Comparison of ENCODE assay signal across 1 cellular context in the genomic region with DNA sequence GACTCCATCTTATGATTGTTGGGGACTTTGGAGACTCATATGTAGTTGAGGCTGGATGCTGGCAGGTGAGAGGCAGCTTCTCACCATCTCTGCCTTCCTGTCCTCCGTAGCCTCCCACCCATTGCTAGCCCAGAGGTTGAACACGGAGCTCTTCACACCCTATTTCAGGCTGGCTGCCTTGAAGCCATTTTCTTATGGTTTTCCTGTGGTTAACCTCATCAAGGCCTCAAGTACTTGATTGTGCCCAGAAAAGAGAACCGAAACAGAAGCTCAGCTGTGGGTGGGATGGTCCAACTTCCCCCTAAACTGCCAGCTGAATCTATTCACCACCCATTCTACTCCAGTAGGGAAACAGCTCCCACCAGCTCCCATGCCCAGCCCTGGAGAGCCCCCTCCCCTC.
TF ChIP-seq lines count a peak whose summit lies in the region.

No MANE protein-coding gene starts in this region.

TF ChIP-seq in GM12878, 131 proteins besides CTCF, POLR2A, EP300 and RAD21 (continued from another document and continues in another):
- TF ChIP-seq, protein P1, sequence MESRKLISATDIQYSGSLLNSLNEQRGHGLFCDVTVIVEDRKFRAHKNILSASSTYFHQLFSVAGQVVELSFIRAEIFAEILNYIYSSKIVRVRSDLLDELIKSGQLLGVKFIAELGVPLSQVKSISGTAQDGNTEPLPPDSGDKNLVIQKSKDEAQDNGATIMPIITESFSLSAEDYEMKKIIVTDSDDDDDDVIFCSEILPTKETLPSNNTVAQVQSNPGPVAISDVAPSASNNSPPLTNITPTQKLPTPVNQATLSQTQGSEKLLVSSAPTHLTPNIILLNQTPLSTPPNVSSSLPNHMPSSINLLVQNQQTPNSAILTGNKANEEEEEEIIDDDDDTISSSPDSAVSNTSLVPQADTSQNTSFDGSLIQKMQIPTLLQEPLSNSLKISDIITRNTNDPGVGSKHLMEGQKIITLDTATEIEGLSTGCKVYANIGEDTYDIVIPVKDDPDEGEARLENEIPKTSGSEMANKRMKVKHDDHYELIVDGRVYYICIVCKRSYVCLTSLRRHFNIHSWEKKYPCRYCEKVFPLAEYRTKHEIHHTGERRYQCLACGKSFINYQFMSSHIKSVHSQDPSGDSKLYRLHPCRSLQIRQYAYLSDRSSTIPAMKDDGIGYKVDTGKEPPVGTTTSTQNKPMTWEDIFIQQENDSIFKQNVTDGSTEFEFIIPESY (IDR thresholded peaks at IDR 0.05), result no peak
- TF ChIP-seq ZSCAN29 (IDR thresholded peaks at IDR 0.05) (no peak), POLR2AphosphoS2 (IDR thresholded peaks at IDR 0.05; ENCODE audit: low read depth, low read length) (no peak), TCF3 (IDR thresholded peaks at IDR 0.05; ENCODE audit: borderline replicate concordance, insufficient read depth, low read depth, low read length) (peak; percentile 93), SPI1 (IDR thresholded peaks at IDR 0.05; ENCODE audit: borderline replicate concordance, insufficient read depth, low read depth, low read length) (peak; percentile 96), HDAC6 (IDR thresholded peaks at IDR 0.05; ENCODE audit: unreplicated experiment) (no peak), IKZF1 (conservative IDR thresholded peaks at IDR 0.05) (peak; percentile 88), MEF2B (IDR thresholded peaks at IDR 0.05; ENCODE audit: partially characterized antibody, poor library complexity, severe bottlenecking) (peak; percentile 90), CBX5 (IDR thresholded peaks at IDR 0.05; ENCODE audit: low read depth) (peak; percentile 87; the same call in 1 of the 2 replicates), PAX5 (IDR thresholded peaks at IDR 0.05; ENCODE audit: borderline replicate concordance, low read depth, low read length) (peak; percentile 99), ASH2L (IDR thresholded peaks at IDR 0.05; ENCODE audit: borderline replicate concordance, low read depth) (no peak), SUZ12 (IDR thresholded peaks at IDR 0.05; ENCODE audit: unreplicated experiment) (no peak), BMI1 (IDR thresholded peaks at IDR 0.05; ENCODE audit: borderline replicate concordance) (no peak), RBBP5 (conservative IDR thresholded peaks at IDR 0.05) (no peak), KLF5 (IDR thresholded peaks at IDR 0.05; ENCODE audit: partially characterized antibody) (no peak), STAT3 (IDR thresholded peaks at IDR 0.05; ENCODE audit: low read depth, low read length) (no peak), IKZF2 (IDR thresholded peaks at IDR 0.05) (peak; percentile 90 to 92), RUNX3 (IDR thresholded peaks at IDR 0.05; ENCODE audit: low read length) (peak; percentile 100), NFYA (IDR thresholded peaks at IDR 0.05; ENCODE audit: borderline replicate concordance, low read depth, low read length) (no peak), ZNF207 (IDR thresholded peaks at IDR 0.05; ENCODE audit: borderline replicate concordance) (no peak), ZNF384 (IDR thresholded peaks at IDR 0.05; ENCODE audit: borderline replicate concordance, low read depth, low read length) (no peak), ZNF217 (IDR thresholded peaks at IDR 0.05) (peak; percentile 91), TARDBP (IDR thresholded peaks at IDR 0.05; ENCODE audit: borderline replicate concordance) (no peak), MXI1 (IDR thresholded peaks at IDR 0.05; ENCODE audit: low read depth, low read length) (0 out of 2 replicates have a peak, but pooled peaks have one; percentile 39), CBFB (IDR thresholded peaks at IDR 0.05; ENCODE audit: low read depth) (peak; percentile 100), SIN3A (IDR thresholded peaks at IDR 0.05; ENCODE audit: low read depth, low read length) (no peak), KAT2A (conservative IDR thresholded peaks at IDR 0.05; ENCODE audit: control insufficient read depth, low read depth, low read length) (no peak), GABPA (IDR thresholded peaks at IDR 0.05; ENCODE audit: low read depth) (peak; percentile 50), GATAD2B (conservative IDR thresholded peaks at IDR 0.05; ENCODE audit: low read depth) (peak; percentile 54; the same call in 1 of the 2 replicates), BCL11A (IDR thresholded peaks at IDR 0.05; ENCODE audit: low read depth, low read length) (peak; percentile 96), ZNF24 (IDR thresholded peaks at IDR 0.05) (0 out of 2 replicates have a peak, but pooled peaks have one; percentile 35), POU2F2 (IDR thresholded peaks at IDR 0.05; ENCODE audit: borderline replicate concordance, low read depth, low read length) (peak; percentile 91), KDM1A (IDR thresholded peaks at IDR 0.05; ENCODE audit: borderline replicate concordance) (no peak), CREB1 (IDR thresholded peaks at IDR 0.05; ENCODE audit: low read depth) (peak; percentile 63), NBN (IDR thresholded peaks at IDR 0.05) (peak; percentile 59), JUND (IDR thresholded peaks at IDR 0.05; ENCODE audit: low read depth, low read length) (no peak)
- TF ChIP-seq, protein P2, sequence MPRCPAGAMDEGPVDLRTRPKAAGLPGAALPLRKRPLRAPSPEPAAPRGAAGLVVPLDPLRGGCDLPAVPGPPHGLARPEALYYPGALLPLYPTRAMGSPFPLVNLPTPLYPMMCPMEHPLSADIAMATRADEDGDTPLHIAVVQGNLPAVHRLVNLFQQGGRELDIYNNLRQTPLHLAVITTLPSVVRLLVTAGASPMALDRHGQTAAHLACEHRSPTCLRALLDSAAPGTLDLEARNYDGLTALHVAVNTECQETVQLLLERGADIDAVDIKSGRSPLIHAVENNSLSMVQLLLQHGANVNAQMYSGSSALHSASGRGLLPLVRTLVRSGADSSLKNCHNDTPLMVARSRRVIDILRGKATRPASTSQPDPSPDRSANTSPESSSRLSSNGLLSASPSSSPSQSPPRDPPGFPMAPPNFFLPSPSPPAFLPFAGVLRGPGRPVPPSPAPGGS (IDR thresholded peaks at IDR 0.05; ENCODE audit: borderline replicate concordance, insufficient read depth, low read depth, low read length, poor library complexity, severe bottlenecking), result peak; percentile 81
- TF ChIP-seq, protein P3, sequence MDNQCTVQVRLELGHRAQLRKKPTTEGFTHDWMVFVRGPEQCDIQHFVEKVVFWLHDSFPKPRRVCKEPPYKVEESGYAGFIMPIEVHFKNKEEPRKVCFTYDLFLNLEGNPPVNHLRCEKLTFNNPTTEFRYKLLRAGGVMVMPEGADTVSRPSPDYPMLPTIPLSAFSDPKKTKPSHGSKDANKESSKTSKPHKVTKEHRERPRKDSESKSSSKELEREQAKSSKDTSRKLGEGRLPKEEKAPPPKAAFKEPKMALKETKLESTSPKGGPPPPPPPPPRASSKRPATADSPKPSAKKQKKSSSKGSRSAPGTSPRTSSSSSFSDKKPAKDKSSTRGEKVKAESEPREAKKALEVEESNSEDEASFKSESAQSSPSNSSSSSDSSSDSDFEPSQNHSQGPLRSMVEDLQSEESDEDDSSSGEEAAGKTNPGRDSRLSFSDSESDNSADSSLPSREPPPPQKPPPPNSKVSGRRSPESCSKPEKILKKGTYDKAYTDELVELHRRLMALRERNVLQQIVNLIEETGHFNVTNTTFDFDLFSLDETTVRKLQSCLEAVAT (IDR thresholded peaks at IDR 0.05), result peak; percentile 99
- TF ChIP-seq, protein P4, sequence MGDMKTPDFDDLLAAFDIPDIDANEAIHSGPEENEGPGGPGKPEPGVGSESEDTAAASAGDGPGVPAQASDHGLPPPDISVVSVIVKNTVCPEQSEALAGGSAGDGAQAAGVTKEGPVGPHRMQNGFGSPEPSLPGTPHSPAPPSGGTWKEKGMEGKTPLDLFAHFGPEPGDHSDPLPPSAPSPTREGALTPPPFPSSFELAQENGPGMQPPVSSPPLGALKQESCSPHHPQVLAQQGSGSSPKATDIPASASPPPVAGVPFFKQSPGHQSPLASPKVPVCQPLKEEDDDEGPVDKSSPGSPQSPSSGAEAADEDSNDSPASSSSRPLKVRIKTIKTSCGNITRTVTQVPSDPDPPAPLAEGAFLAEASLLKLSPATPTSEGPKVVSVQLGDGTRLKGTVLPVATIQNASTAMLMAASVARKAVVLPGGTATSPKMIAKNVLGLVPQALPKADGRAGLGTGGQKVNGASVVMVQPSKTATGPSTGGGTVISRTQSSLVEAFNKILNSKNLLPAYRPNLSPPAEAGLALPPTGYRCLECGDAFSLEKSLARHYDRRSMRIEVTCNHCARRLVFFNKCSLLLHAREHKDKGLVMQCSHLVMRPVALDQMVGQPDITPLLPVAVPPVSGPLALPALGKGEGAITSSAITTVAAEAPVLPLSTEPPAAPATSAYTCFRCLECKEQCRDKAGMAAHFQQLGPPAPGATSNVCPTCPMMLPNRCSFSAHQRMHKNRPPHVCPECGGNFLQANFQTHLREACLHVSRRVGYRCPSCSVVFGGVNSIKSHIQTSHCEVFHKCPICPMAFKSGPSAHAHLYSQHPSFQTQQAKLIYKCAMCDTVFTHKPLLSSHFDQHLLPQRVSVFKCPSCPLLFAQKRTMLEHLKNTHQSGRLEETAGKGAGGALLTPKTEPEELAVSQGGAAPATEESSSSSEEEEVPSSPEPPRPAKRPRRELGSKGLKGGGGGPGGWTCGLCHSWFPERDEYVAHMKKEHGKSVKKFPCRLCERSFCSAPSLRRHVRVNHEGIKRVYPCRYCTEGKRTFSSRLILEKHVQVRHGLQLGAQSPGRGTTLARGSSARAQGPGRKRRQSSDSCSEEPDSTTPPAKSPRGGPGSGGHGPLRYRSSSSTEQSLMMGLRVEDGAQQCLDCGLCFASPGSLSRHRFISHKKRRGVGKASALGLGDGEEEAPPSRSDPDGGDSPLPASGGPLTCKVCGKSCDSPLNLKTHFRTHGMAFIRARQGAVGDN (IDR thresholded peaks at IDR 0.05), result no peak
- TF ChIP-seq, protein P5, sequence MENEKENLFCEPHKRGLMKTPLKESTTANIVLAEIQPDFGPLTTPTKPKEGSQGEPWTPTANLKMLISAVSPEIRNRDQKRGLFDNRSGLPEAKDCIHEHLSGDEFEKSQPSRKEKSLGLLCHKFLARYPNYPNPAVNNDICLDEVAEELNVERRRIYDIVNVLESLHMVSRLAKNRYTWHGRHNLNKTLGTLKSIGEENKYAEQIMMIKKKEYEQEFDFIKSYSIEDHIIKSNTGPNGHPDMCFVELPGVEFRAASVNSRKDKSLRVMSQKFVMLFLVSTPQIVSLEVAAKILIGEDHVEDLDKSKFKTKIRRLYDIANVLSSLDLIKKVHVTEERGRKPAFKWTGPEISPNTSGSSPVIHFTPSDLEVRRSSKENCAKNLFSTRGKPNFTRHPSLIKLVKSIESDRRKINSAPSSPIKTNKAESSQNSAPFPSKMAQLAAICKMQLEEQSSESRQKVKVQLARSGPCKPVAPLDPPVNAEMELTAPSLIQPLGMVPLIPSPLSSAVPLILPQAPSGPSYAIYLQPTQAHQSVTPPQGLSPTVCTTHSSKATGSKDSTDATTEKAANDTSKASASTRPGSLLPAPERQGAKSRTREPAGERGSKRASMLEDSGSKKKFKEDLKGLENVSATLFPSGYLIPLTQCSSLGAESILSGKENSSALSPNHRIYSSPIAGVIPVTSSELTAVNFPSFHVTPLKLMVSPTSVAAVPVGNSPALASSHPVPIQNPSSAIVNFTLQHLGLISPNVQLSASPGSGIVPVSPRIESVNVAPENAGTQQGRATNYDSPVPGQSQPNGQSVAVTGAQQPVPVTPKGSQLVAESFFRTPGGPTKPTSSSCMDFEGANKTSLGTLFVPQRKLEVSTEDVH (IDR thresholded peaks at IDR 0.05; ENCODE audit: low read depth, partially characterized antibody), result no peak
- TF ChIP-seq, protein P6, sequence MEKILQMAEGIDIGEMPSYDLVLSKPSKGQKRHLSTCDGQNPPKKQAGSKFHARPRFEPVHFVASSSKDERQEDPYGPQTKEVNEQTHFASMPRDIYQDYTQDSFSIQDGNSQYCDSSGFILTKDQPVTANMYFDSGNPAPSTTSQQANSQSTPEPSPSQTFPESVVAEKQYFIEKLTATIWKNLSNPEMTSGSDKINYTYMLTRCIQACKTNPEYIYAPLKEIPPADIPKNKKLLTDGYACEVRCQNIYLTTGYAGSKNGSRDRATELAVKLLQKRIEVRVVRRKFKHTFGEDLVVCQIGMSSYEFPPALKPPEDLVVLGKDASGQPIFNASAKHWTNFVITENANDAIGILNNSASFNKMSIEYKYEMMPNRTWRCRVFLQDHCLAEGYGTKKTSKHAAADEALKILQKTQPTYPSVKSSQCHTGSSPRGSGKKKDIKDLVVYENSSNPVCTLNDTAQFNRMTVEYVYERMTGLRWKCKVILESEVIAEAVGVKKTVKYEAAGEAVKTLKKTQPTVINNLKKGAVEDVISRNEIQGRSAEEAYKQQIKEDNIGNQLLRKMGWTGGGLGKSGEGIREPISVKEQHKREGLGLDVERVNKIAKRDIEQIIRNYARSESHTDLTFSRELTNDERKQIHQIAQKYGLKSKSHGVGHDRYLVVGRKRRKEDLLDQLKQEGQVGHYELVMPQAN (conservative IDR thresholded peaks at IDR 0.05), result no peak
- TF ChIP-seq, protein P7, sequence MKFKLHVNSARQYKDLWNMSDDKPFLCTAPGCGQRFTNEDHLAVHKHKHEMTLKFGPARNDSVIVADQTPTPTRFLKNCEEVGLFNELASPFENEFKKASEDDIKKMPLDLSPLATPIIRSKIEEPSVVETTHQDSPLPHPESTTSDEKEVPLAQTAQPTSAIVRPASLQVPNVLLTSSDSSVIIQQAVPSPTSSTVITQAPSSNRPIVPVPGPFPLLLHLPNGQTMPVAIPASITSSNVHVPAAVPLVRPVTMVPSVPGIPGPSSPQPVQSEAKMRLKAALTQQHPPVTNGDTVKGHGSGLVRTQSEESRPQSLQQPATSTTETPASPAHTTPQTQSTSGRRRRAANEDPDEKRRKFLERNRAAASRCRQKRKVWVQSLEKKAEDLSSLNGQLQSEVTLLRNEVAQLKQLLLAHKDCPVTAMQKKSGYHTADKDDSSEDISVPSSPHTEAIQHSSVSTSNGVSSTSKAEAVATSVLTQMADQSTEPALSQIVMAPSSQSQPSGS (IDR thresholded peaks at IDR 0.05; ENCODE audit: low read length), result peak; percentile 92
- TF ChIP-seq, protein P8, sequence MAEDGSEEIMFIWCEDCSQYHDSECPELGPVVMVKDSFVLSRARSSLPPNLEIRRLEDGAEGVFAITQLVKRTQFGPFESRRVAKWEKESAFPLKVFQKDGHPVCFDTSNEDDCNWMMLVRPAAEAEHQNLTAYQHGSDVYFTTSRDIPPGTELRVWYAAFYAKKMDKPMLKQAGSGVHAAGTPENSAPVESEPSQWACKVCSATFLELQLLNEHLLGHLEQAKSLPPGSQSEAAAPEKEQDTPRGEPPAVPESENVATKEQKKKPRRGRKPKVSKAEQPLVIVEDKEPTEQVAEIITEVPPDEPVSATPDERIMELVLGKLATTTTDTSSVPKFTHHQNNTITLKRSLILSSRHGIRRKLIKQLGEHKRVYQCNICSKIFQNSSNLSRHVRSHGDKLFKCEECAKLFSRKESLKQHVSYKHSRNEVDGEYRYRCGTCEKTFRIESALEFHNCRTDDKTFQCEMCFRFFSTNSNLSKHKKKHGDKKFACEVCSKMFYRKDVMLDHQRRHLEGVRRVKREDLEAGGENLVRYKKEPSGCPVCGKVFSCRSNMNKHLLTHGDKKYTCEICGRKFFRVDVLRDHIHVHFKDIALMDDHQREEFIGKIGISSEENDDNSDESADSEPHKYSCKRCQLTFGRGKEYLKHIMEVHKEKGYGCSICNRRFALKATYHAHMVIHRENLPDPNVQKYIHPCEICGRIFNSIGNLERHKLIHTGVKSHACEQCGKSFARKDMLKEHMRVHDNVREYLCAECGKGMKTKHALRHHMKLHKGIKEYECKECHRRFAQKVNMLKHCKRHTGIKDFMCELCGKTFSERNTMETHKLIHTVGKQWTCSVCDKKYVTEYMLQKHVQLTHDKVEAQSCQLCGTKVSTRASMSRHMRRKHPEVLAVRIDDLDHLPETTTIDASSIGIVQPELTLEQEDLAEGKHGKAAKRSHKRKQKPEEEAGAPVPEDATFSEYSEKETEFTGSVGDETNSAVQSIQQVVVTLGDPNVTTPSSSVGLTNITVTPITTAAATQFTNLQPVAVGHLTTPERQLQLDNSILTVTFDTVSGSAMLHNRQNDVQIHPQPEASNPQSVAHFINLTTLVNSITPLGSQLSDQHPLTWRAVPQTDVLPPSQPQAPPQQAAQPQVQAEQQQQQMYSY (CRISPR knock-in tag; IDR thresholded peaks at IDR 0.05), result no peak
